1 cellular context compared by ENCODE assay signal in genomic region chr16:89431158-89431584, GRCh38.
TF ChIP-seq lines count a peak whose summit lies in the region.

No MANE protein-coding gene starts in this region.

TF ChIP-seq in HepG2, 621 proteins besides CTCF, POLR2A, EP300 and RAD21 (continues in another document):
- TF ChIP-seq FOXP1 (IDR thresholded peaks at IDR 0.05), result no peak
- TF ChIP-seq FOXP1 (CRISPR knock-in tag; IDR thresholded peaks at IDR 0.05), result peak; percentile 62; the same call in 1 of the 2 replicates
- peak; percentile 63; the same call in 1 of the 2 replicates for TF ChIP-seq SMAD1 (CRISPR knock-in tag; IDR thresholded peaks at IDR 0.05; ENCODE audit: borderline replicate concordance, low read depth)
- TF ChIP-seq HDAC2 (CRISPR knock-in tag; IDR thresholded peaks at IDR 0.05), result 0 out of 2 replicates have a peak, but pooled peaks have one; percentile 4
- TF ChIP-seq SIN3A (IDR thresholded peaks at IDR 0.05; ENCODE audit: borderline replicate concordance, low read depth, low read length), result no peak
- TF ChIP-seq ZNF280B (CRISPR knock-in tag; IDR thresholded peaks at IDR 0.05; ENCODE audit: borderline replicate concordance), result 0 out of 2 replicates have a peak, but pooled peaks have one; percentile 65
- TF ChIP-seq FOXM1 (CRISPR knock-in tag; IDR thresholded peaks at IDR 0.05), result no peak
- peak; percentile 35; the same call in 1 of the 2 replicates for TF ChIP-seq SALL1 (CRISPR knock-in tag; IDR thresholded peaks at IDR 0.05)
- no peak for TF ChIP-seq NFYB (CRISPR knock-in tag; IDR thresholded peaks at IDR 0.05)
- no peak for TF ChIP-seq ZKSCAN5 (CRISPR knock-in tag; IDR thresholded peaks at IDR 0.05)
- no peak for TF ChIP-seq ZBTB21 (CRISPR knock-in tag; IDR thresholded peaks at IDR 0.05)
- TF ChIP-seq ZBTB38 (CRISPR knock-in tag; IDR thresholded peaks at IDR 0.05), result peak; percentile 76
- TF ChIP-seq FOXA3 (CRISPR knock-in tag; IDR thresholded peaks at IDR 0.05), result no peak
- peak; percentile 49; the same call in 1 of the 2 replicates for TF ChIP-seq MED1 (CRISPR knock-in tag; IDR thresholded peaks at IDR 0.05)
- TF ChIP-seq MTA1 (CRISPR knock-in tag; IDR thresholded peaks at IDR 0.05; ENCODE audit: borderline replicate concordance), result 0 out of 2 replicates have a peak, but pooled peaks have one; percentile 39
- 0 out of 4 replicates have a peak, but pooled peaks of 1 of the 2 experiments have one; percentile 12 for TF ChIP-seq HMGXB4 (CRISPR knock-in tag; IDR thresholded peaks at IDR 0.05; ENCODE audit: borderline replicate concordance in 1 of 2, low read depth in 1 of 2)
- no peak for TF ChIP-seq ZNF230 (CRISPR knock-in tag; IDR thresholded peaks at IDR 0.05)
- TF ChIP-seq ZNF574 (CRISPR knock-in tag; IDR thresholded peaks at IDR 0.05), result peak; percentile 41; the same call in 1 of the 2 replicates
- no peak for TF ChIP-seq NFYC (CRISPR knock-in tag; IDR thresholded peaks at IDR 0.05)
- no peak for TF ChIP-seq FOXC1 (CRISPR knock-in tag; IDR thresholded peaks at IDR 0.05; ENCODE audit: borderline replicate concordance)
- no peak for TF ChIP-seq MTF1 (CRISPR knock-in tag; IDR thresholded peaks at IDR 0.05)
- 0 out of 2 replicates have a peak, but pooled peaks have one; percentile 19 for TF ChIP-seq ZNF292 (CRISPR knock-in tag; IDR thresholded peaks at IDR 0.05; ENCODE audit: borderline replicate concordance, low read depth)
- TF ChIP-seq MAX (IDR thresholded peaks at IDR 0.05), result 0 out of 2 replicates have a peak, but pooled peaks have one; percentile 22
- TF ChIP-seq GZF1 (CRISPR knock-in tag; IDR thresholded peaks at IDR 0.05), result 0 out of 2 replicates have a peak, but pooled peaks have one; percentile 15
- TF ChIP-seq KMT2A (CRISPR knock-in tag; IDR thresholded peaks at IDR 0.05), result peak; percentile 35; the same call in 1 of the 2 replicates
- peak; percentile 32; the same call in 1 of the 2 replicates for TF ChIP-seq KDM5B (CRISPR knock-in tag; IDR thresholded peaks at IDR 0.05; ENCODE audit: borderline replicate concordance)
- 0 out of 2 replicates have a peak, but pooled peaks have one; percentile 4 for TF ChIP-seq SP4 (CRISPR knock-in tag; IDR thresholded peaks at IDR 0.05)
- TF ChIP-seq JDP2 (CRISPR knock-in tag; IDR thresholded peaks at IDR 0.05; ENCODE audit: borderline replicate concordance), result no peak
- no peak for TF ChIP-seq ZNF17 (CRISPR knock-in tag; IDR thresholded peaks at IDR 0.05)
- no peak for TF ChIP-seq RBM39 (IDR thresholded peaks at IDR 0.05; ENCODE audit: low read depth, low read length, poor library complexity, severe bottlenecking)
- TF ChIP-seq ZNF607 (CRISPR knock-in tag; IDR thresholded peaks at IDR 0.05; ENCODE audit: borderline replicate concordance), result 0 out of 2 replicates have a peak, but pooled peaks have one; percentile 20
- TF ChIP-seq BHLHE40 (IDR thresholded peaks at IDR 0.05; ENCODE audit: low read length), result peak; percentile 49
- TF ChIP-seq RNF219 (CRISPR knock-in tag; IDR thresholded peaks at IDR 0.05), result 0 out of 2 replicates have a peak, but pooled peaks have one; percentile 57
- TF ChIP-seq AKAP8 (CRISPR knock-in tag; IDR thresholded peaks at IDR 0.05), result peak; percentile 51; the same call in 1 of the 2 replicates
- no peak for TF ChIP-seq ZNF83 (CRISPR knock-in tag; IDR thresholded peaks at IDR 0.05; ENCODE audit: borderline replicate concordance)
- TF ChIP-seq ZBTB40 (IDR thresholded peaks at IDR 0.05), result no peak
- TF ChIP-seq ZBTB40 (CRISPR knock-in tag; IDR thresholded peaks at IDR 0.05), result no peak
- 0 out of 2 replicates have a peak, but pooled peaks have one; percentile 3 for TF ChIP-seq ZMYM4 (CRISPR knock-in tag; IDR thresholded peaks at IDR 0.05)
- TF ChIP-seq, protein P1, sequence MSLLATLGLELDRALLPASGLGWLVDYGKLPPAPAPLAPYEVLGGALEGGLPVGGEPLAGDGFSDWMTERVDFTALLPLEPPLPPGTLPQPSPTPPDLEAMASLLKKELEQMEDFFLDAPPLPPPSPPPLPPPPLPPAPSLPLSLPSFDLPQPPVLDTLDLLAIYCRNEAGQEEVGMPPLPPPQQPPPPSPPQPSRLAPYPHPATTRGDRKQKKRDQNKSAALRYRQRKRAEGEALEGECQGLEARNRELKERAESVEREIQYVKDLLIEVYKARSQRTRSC (CRISPR knock-in tag; IDR thresholded peaks at IDR 0.05; ENCODE audit: low read depth), result 0 out of 2 replicates have a peak, but pooled peaks have one; percentile 31
